Comparison of ENCODE assay signal across 23 cellular contexts in genomic region chr6:169650959-169651292, GRCh38. TPM values are rescaled to one million over a fixed set of nuclear protein-coding genes. Genes with fewer than 3 reads are reported as not detected.
DNase-seq lines count a peak whose midpoint lies in the region; ATAC-seq, FAIRE-seq and TF ChIP-seq lines count a peak whose summit lies in the region.
"Had no signal": no experiment of that assay in that cellular context is flagged by ENCODE, and none has a peak within 500 bp of the region (broad histone marks: within the 10 kb centered on the region; RNA-seq: fewer than 3 reads in every experiment).

No MANE protein-coding gene starts in this region.

- peaks cover 7% of the 10 kb centered on the region for H3K4me1 Mint-ChIP-seq in osteocyte (ENCODE audit: unreplicated experiment)
- H3K4me1 Mint-ChIP-seq: B cell had no signal

- no peak for TF ChIP-seq CTCF in HepG2 (CRISPR knock-in tag; IDR thresholded peaks at IDR 0.05)
- TF ChIP-seq CTCF in right lobe of liver (IDR thresholded peaks at IDR 0.05), result no peak
- TF ChIP-seq CTCF in osteocyte (IDR thresholded peaks at IDR 0.05), result no peak

- H3K27me3 Mint-ChIP-seq in osteocyte (ENCODE audit: unreplicated experiment), result no peaks in the 10 kb centered on the region
- H3K27me3 Mint-ChIP-seq: B cell; CD4-positive, alpha-beta T cell had no signal

- H3K79me2 ChIP-seq in HepG2 (ENCODE audit: insufficient read depth, low read length), result no peaks in the 10 kb centered on the region

- no peak for FAIRE-seq in HepG2 (lab: Jason Lieb, UNC)
- FAIRE-seq: A549, D721Med, G401.6, GM12891, GM19239 had no signal

- H3K27me3 ChIP-seq in HepG2 (ENCODE audit: control insufficient read depth in 1 of 2, insufficient read depth in 2 of 2, low read length in 2 of 2) (no peaks in the 10 kb centered on the region), right lobe of liver (no peaks in the 10 kb centered on the region)
- H3K27me3 ChIP-seq: BLaER1 treated with 17β-estradiol and CSF1 and Interleukin-3, amounts not matched to agents 10 nM and 100 nM had no signal

- peaks cover 4 to 18% of the 10 kb centered on the region in 2 experiments; a peak in 3 of 5 replicates for H3K36me3 ChIP-seq in HepG2 (replicated peaks in 1 of 2; ENCODE audit: control insufficient read depth in 1 of 2, insufficient read depth in 2 of 2, low read length in 2 of 2)
- H3K36me3 ChIP-seq in right lobe of liver, result no peaks in the 10 kb centered on the region

- 97% methylated on average over 6 of the region's 6 CpGs for WGBS in HepG2 (ENCODE audit: low lambda C conversion rate)
- 90% methylated on average over 3 of the region's 6 CpGs for WGBS in right lobe of liver (ENCODE audit: insufficient coverage, low coverage, low lambda C conversion rate, missing lambda C conversion rate)

- POLR2A ChIA-PET in HepG2 (lab: Yijun Ruan, JAX), result no interaction called here

- TF ChIP-seq RAD21 in HepG2 (CRISPR knock-in tag; IDR thresholded peaks at IDR 0.05), result no peak

- CTCF ChIA-PET in HepG2 (lab: Yijun Ruan, JAX; ENCODE audit: low intra/inter-chr PET ratio, low total read pairs), result no interaction called here

- intact Hi-C loops in HepG2 (cut with micrococcal nuclease; ENCODE audit: unreplicated experiment) (no loop called here), right lobe of liver (cut with DNase I) (no loop called here)

- TF ChIP-seq EP300 in HepG2 (IDR thresholded peaks at IDR 0.05; ENCODE audit: low read depth in 2 of 2, low read length in 2 of 2) (no peak), HepG2 (CRISPR knock-in tag; IDR thresholded peaks at IDR 0.05; ENCODE audit: borderline replicate concordance) (no peak)

- no peaks in the 10 kb centered on the region for H3K4me1 ChIP-seq in HepG2 (ENCODE audit: insufficient read depth, low read length)
- no peaks in the 10 kb centered on the region for H3K4me1 ChIP-seq in right lobe of liver
- H3K4me1 ChIP-seq: A549, Caco-2 had no signal

- DNase-seq in HepG2 (ENCODE audit: low spot score), result no peak
- DNase-seq in right lobe of liver, result no peak
- peak; percentile 20 for DNase-seq in NCI-H345 (lab: John Stamatoyannopoulos, UW)
- DNase-seq in osteocyte (ENCODE audit: extremely low spot score, unreplicated experiment), result peak; percentile 51
- DNase-seq: AML-193; Caco-2; Calu3; CD4-positive, alpha-beta T cell; DMS79 treated with DMSO at 0.1 percent for 48 hours; GF-D8 had no signal

- ATAC-seq in HepG2, result peak; percentile 48
- no peak for ATAC-seq in right lobe of liver
- ATAC-seq in HG02840 (IDR thresholded peaks at IDR 0.05; ENCODE audit: low FRiP score, unreplicated experiment), result no peak
- ATAC-seq in GM18873 (IDR thresholded peaks at IDR 0.05; ENCODE audit: low FRiP score, unreplicated experiment), result no peak
- no peak for ATAC-seq in GM21723 (IDR thresholded peaks at IDR 0.05; ENCODE audit: unreplicated experiment)
- ATAC-seq: A549; CD8-positive, alpha-beta T cell had no signal

- no peak overlapping the region for H3K9ac ChIP-seq in HepG2 (ENCODE audit: insufficient read depth, low read depth, low read length)
- H3K9ac ChIP-seq: BLaER1 treated with 17β-estradiol and CSF1 and Interleukin-3, amounts not matched to agents 10 nM and 100 nM had no signal

- no peaks in the 10 kb centered on the region for H3K9me3 Mint-ChIP-seq in osteocyte (ENCODE audit: unreplicated experiment)
- H3K9me3 Mint-ChIP-seq: CD4-positive, alpha-beta T cell; CD8-positive, alpha-beta T cell had no signal

- no peak overlapping the region for H3K4me2 ChIP-seq in HepG2 (ENCODE audit: low read depth, low read length)
- H3K4me2 ChIP-seq: A549; BLaER1 treated with 17β-estradiol and CSF1 and Interleukin-3, amounts not matched to agents 10 nM and 100 nM had no signal

- H3K36me3 Mint-ChIP-seq in osteocyte (ENCODE audit: unreplicated experiment), result no peaks in the 10 kb centered on the region

- H3K27ac ChIP-seq in HepG2 (ENCODE audit: extremely low read length, insufficient read depth, low read length) (no peak overlapping the region), right lobe of liver (no peak overlapping the region)
- H3K27ac ChIP-seq: 22Rv1; A549; BLaER1 treated with 17β-estradiol and CSF1 and Interleukin-3, amounts not matched to agents 10 nM and 100 nM; C4-2B had no signal

- H3K4me3 Mint-ChIP-seq in osteocyte (ENCODE audit: unreplicated experiment), result no peak overlapping the region
- H3K4me3 Mint-ChIP-seq: B cell; CD4-positive, alpha-beta T cell; CD8-positive, alpha-beta T cell had no signal

- no peak overlapping the region for H2AFZ ChIP-seq in HepG2 (ENCODE audit: low read length)

- no peak for TF ChIP-seq POLR2A in HepG2 (IDR thresholded peaks at IDR 0.05; ENCODE audit: insufficient read depth in 1 of 2, low read depth in 2 of 2, low read length in 2 of 2)
- no peak for TF ChIP-seq POLR2A in right lobe of liver (IDR thresholded peaks at IDR 0.05)

- no peak overlapping the region for H3K27ac Mint-ChIP-seq in osteocyte (ENCODE audit: unreplicated experiment)
- H3K27ac Mint-ChIP-seq: B cell; CD4-positive, alpha-beta T cell; CD8-positive, alpha-beta T cell had no signal

- BruUV-seq in HepG2 (replicated peaks; lab: Mats Ljungman, UMichigan), result no TSS peak

- no peaks in the 10 kb centered on the region for H3K9me3 ChIP-seq in HepG2 (ENCODE audit: low read length)
- no peaks in the 10 kb centered on the region for H3K9me3 ChIP-seq in right lobe of liver
- H3K9me3 ChIP-seq: A549; BLaER1 treated with 17β-estradiol and CSF1 and Interleukin-3, amounts not matched to agents 10 nM and 100 nM; Caco-2 had no signal

- H4K20me1 ChIP-seq in HepG2 (ENCODE audit: insufficient read depth, low read length), result no peaks in the 10 kb centered on the region
- H4K20me1 ChIP-seq: BLaER1 treated with 17β-estradiol and CSF1 and Interleukin-3, amounts not matched to agents 10 nM and 100 nM had no signal

- in situ Hi-C loops in HepG2 (cut with HindIII; ENCODE audit: extremely low pct_ligation_motif_present, low pct_unique_long_range_greater_than_20kb), result no loop called here

- H3K4me3 ChIP-seq in HepG2 (replicated peaks in 1 of 3; ENCODE audit: insufficient read depth in 1 of 3, low read depth in 2 of 3, low read length in 3 of 3), result no peak overlapping the region
- H3K4me3 ChIP-seq in right lobe of liver, result no peak overlapping the region
- H3K4me3 ChIP-seq: A549; BLaER1 treated with 17β-estradiol and CSF1 and Interleukin-3, amounts not matched to agents 10 nM and 100 nM had no signal

TF ChIP-seq in HepG2, 621 proteins besides CTCF, POLR2A, EP300 and RAD21 (continues in another document):
- no peak for TF ChIP-seq THAP11 (CRISPR knock-in tag; IDR thresholded peaks at IDR 0.05)
- no peak for TF ChIP-seq ZNF570 (CRISPR knock-in tag; IDR thresholded peaks at IDR 0.05; ENCODE audit: borderline replicate concordance)
- no peak for TF ChIP-seq ZNF605 (CRISPR knock-in tag; IDR thresholded peaks at IDR 0.05)

RNA-seq across cellular contexts. Expression of gene WDR27, which starts 50.9 kb away (rescaled TPM):
- total RNA-seq in HepG2 (2016; rRNA removed; fragmentation: Illumina TruSeq; extraction: Trizol), result 10.0 and 34.1 TPM in 2 replicates
- total RNA-seq in HepG2 (2016; cell fraction: cytosol; rRNA removed; fragmentation: Illumina TruSeq; extraction: Trizol; ENCODE audit: low read depth), result 45.3 and 45.5 TPM in 2 replicates
- 9.2 and 32.8 TPM in 2 replicates for total RNA-seq in HepG2 (2016; cell fraction: insoluble cytoplasmic fraction; rRNA removed; fragmentation: Illumina TruSeq; extraction: Trizol)
- 22.5 and 24.3 TPM in 2 replicates for total RNA-seq in HepG2 (2016; cell fraction: membrane; rRNA removed; fragmentation: Illumina TruSeq; extraction: Trizol)
- 87.3 and 93.1 TPM in 2 replicates for total RNA-seq in HepG2 (2016; cell fraction: nucleus; rRNA removed; fragmentation: Illumina TruSeq; extraction: Trizol)
- polyA plus RNA-seq in HepG2 (2011; rRNA removed), result 80.3 and 95.6 TPM in 2 replicates
- 17.7 and 20.8 TPM in 2 replicates for polyA plus RNA-seq in HepG2 (2011; cell fraction: cytosol; rRNA removed)
- polyA plus RNA-seq in HepG2 (2011; cell fraction: nucleus; rRNA removed), result 789 and 902 TPM in 2 replicates
- 44.5 and 48.4 TPM in 2 replicates for polyA plus RNA-seq in HepG2 (2012)
- polyA plus RNA-seq in HepG2 (2016; cell fraction: cytosol; fragmentation: Illumina TruSeq; extraction: Trizol; ENCODE audit: low read depth), result 0.87 and 1.0 TPM in 2 replicates
- polyA plus RNA-seq in HepG2 (2016; cell fraction: insoluble cytoplasmic fraction; fragmentation: Illumina TruSeq; extraction: Trizol; ENCODE audit: low read depth), result 5.7 and 6.2 TPM in 2 replicates
- 2.3 TPM in 2 replicates for polyA plus RNA-seq in HepG2 (2016; cell fraction: membrane; fragmentation: Illumina TruSeq; extraction: Trizol; ENCODE audit: low read depth)
- 145 and 151 TPM in 2 replicates for polyA plus RNA-seq in HepG2 (2016; cell fraction: nucleus; fragmentation: Illumina TruSeq; extraction: Trizol; ENCODE audit: insufficient read depth, low read depth)
- 26.5 and 83.9 TPM in 2 replicates for polyA minus RNA-seq in HepG2 (2011; rRNA and poly(A)+ RNA removed; ENCODE audit: low replicate concordance)
- 13.1 and 17.6 TPM in 2 replicates for polyA minus RNA-seq in HepG2 (2011; cell fraction: cytosol; rRNA and poly(A)+ RNA removed)
- 330 and 337 TPM in 2 replicates for polyA minus RNA-seq in HepG2 (2011; cell fraction: nucleus; rRNA and poly(A)+ RNA removed)
- total RNA-seq in right lobe of liver, result 10 to 100 TPM in 5 of 6 experiments, 1 to 10 TPM in 1; 8.2 to 26.8 (median 12.7) TPM
- 37.0 and 37.4 TPM in 2 replicates for total RNA-seq in osteocyte

RNA-seq across cellular contexts. Expression of gene C6orf120, which starts 51.0 kb away (rescaled TPM):
- 24.9 and 29.9 TPM in 2 replicates for total RNA-seq in HepG2 (2016; rRNA removed; fragmentation: Illumina TruSeq; extraction: Trizol)
- 8.5 and 9.9 TPM in 2 replicates for total RNA-seq in HepG2 (2016; cell fraction: cytosol; rRNA removed; fragmentation: Illumina TruSeq; extraction: Trizol; ENCODE audit: low read depth)
- 23.9 and 28.1 TPM in 2 replicates for total RNA-seq in HepG2 (2016; cell fraction: insoluble cytoplasmic fraction; rRNA removed; fragmentation: Illumina TruSeq; extraction: Trizol)
- 29.1 and 33.5 TPM in 2 replicates for total RNA-seq in HepG2 (2016; cell fraction: membrane; rRNA removed; fragmentation: Illumina TruSeq; extraction: Trizol)
- total RNA-seq in HepG2 (2016; cell fraction: nucleus; rRNA removed; fragmentation: Illumina TruSeq; extraction: Trizol), result 29.1 and 31.2 TPM in 2 replicates
- 21.4 and 21.7 TPM in 2 replicates for polyA plus RNA-seq in HepG2 (2011; rRNA removed)
- polyA plus RNA-seq in HepG2 (2011; cell fraction: cytosol; rRNA removed), result 15.0 and 17.3 TPM in 2 replicates
- 8.2 and 9.1 TPM in 2 replicates for polyA plus RNA-seq in HepG2 (2011; cell fraction: nucleus; rRNA removed)
- 31.3 and 32.1 TPM in 2 replicates for polyA plus RNA-seq in HepG2 (2012)
- 11.4 and 15.3 TPM in 2 replicates for polyA plus RNA-seq in HepG2 (2016; cell fraction: cytosol; fragmentation: Illumina TruSeq; extraction: Trizol; ENCODE audit: low read depth)
- 31.7 and 32.1 TPM in 2 replicates for polyA plus RNA-seq in HepG2 (2016; cell fraction: insoluble cytoplasmic fraction; fragmentation: Illumina TruSeq; extraction: Trizol; ENCODE audit: low read depth)
- 26.6 and 31.9 TPM in 2 replicates for polyA plus RNA-seq in HepG2 (2016; cell fraction: membrane; fragmentation: Illumina TruSeq; extraction: Trizol; ENCODE audit: low read depth)
- polyA plus RNA-seq in HepG2 (2016; cell fraction: nucleus; fragmentation: Illumina TruSeq; extraction: Trizol; ENCODE audit: insufficient read depth, low read depth), result 37.2 and 42.7 TPM in 2 replicates
- 3.5 and 28.2 TPM in 2 replicates for polyA minus RNA-seq in HepG2 (2011; rRNA and poly(A)+ RNA removed; ENCODE audit: low replicate concordance)
- polyA minus RNA-seq in HepG2 (2011; cell fraction: cytosol; rRNA and poly(A)+ RNA removed), result 22.5 and 22.8 TPM in 2 replicates
- polyA minus RNA-seq in HepG2 (2011; cell fraction: nucleus; rRNA and poly(A)+ RNA removed), result 18.4 and 18.8 TPM in 2 replicates
- total RNA-seq in right lobe of liver, result 10 to 100 TPM; 17.2 to 38.2 (median 22.6) TPM
- 32.3 and 33.1 TPM in 2 replicates for total RNA-seq in osteocyte

Comparison
In these comparisons a context has a peak if more than half of its experiments do, and no peak if none do; other contexts are left out.
1. DNase-seq: peak in NCI-H345 (single experiment) and osteocyte (single experiment); none in HepG2 (single experiment) and right lobe of liver (0 of 3).